ENCODE assay signal across 8 cellular contexts in genomic region chr11:35391922-35392813, GRCh38. TPM values are rescaled to one million over a fixed set of nuclear protein-coding genes. Genes with fewer than 3 reads are reported as not detected.
DNase-seq lines count a peak whose midpoint lies in the region; ATAC-seq, FAIRE-seq and TF ChIP-seq lines count a peak whose summit lies in the region.

No MANE protein-coding gene starts in this region.

- intact Hi-C loops in kidney (cut with DNase I) = loop anchor here (10.0 kb wide), 1 partner anchor 467 kb away; no protein-coding TSS in a partner anchor

- DNase-seq in ELF-1 (ENCODE audit: low read depth, low spot score) (peak; percentile 87), NCI-H2171 treated with DMSO at 0.1 percent for 48 hours (lab: John Stamatoyannopoulos, UW) (peak; percentile 81), caudate nucleus (lab: John Stamatoyannopoulos, UW) (peak in 55 of 61 donors; percentile 14 to 75 (median 37)), kidney (peak; percentile 92)
- peak; percentile 86 for DNase-seq in activated CD4-positive, CD25-positive, alpha-beta regulatory T cell treated with anti-CD3 and anti-CD28 coated beads, Interleukin-2, amount 50 U/mL, for 72 hours
- peak; percentile 66 to 83 for DNase-seq in stimulated activated CD4-positive, alpha-beta T cell treated with anti-CD3 and anti-CD28 coated beads, Interleukin-15, amount 100 ng/mL, for 48 hours (ENCODE audit: low read depth in 2 of 2)

- ATAC-seq in HG02623 (IDR thresholded peaks at IDR 0.05; ENCODE audit: unreplicated experiment) (peak; percentile 47), HG03097 (IDR thresholded peaks at IDR 0.05; ENCODE audit: low FRiP score, unreplicated experiment) (no peak)

- H3K9me3 ChIP-seq in kidney (ENCODE audit: control insufficient read depth in 1 of 2, low read length in 2 of 2) = no peaks in the 10 kb centered on the region

- no peaks in the 10 kb centered on the region for H3K4me1 ChIP-seq in kidney (ENCODE audit: control insufficient read depth in 1 of 2, insufficient read depth in 1 of 2, low read depth in 1 of 2, low read length in 2 of 2)

- H3K36me3 ChIP-seq in kidney (ENCODE audit: control insufficient read depth in 1 of 2, insufficient read depth in 2 of 2, low read length in 2 of 2) = no peaks in the 10 kb centered on the region

- FAIRE-seq in kidney (lab: Jason Lieb, UNC) = no peak

- peak; percentile 83 for TF ChIP-seq CTCF in kidney (IDR thresholded peaks at IDR 0.05; ENCODE audit: borderline replicate concordance, extremely low read depth, insufficient read depth)

- H3K9ac ChIP-seq in kidney (ENCODE audit: low read length in 2 of 2) = no peak overlapping the region

- peak overlapping the region; percentile 15 to 45 for H3K4me3 ChIP-seq in kidney (ENCODE audit: low read length in 2 of 2)

- H3K27ac ChIP-seq in caudate nucleus (ENCODE audit: low read depth, low read length) (peak overlapping the region; percentile 13), kidney (ENCODE audit: low read depth in 2 of 2, low read length in 2 of 2) (no peak overlapping the region)

RNA-seq across cellular contexts. Expression of gene SLC1A2, which starts 27.2 kb away (rescaled TPM):
- 0.28 TPM for total RNA-seq in kidney
- 0.11 TPM for polyA plus RNA-seq in kidney (ENCODE audit: insufficient read depth, low read depth, low replicate concordance)

Comparison
In these comparisons a context has a peak if more than half of its experiments do, and no peak if none do; other contexts are left out.
1. DNase-seq: peak in every context shown above with its lines; median percentile 92 in kidney; 87 in ELF-1; 86 in activated CD4-positive, CD25-positive, alpha-beta regulatory T cell treated with anti-CD3 and anti-CD28 coated beads, Interleukin-2, amount 50 U/mL, for 72 hours; 81 in NCI-H2171 treated with DMSO at 0.1 percent for 48 hours; 74 in stimulated activated CD4-positive, alpha-beta T cell treated with anti-CD3 and anti-CD28 coated beads, Interleukin-15, amount 100 ng/mL, for 48 hours; 37 in caudate nucleus.